9 cellular contexts compared by ENCODE assay signal in genomic region chr2:39673018-39673417, GRCh38. TPM values are rescaled to one million over a fixed set of nuclear protein-coding genes. Genes with fewer than 3 reads are reported as not detected.
"Had no signal": no experiment of that assay in that cellular context is flagged by ENCODE, and none has a peak within 500 bp of the region (broad histone marks: within the 10 kb centered on the region; RNA-seq: fewer than 3 reads in every experiment).

No MANE protein-coding gene starts in this region.

- H3K4me3 Mint-ChIP-seq: IgD-negative memory B cell had no signal

- H3K27ac ChIP-seq: HL-60 had no signal

- H3K27ac Mint-ChIP-seq: IgD-negative memory B cell had no signal

- DNase-seq: IMR-90, KBM-7, KG1 had no signal

- H3K4me3 ChIP-seq: K562 had no signal

- H3K36me3 Mint-ChIP-seq: IgD-negative memory B cell had no signal

- ATAC-seq: HepG2, K562 had no signal

RNA-seq across cellular contexts. Expression of gene TMEM178A, which starts 7.3 kb away (rescaled TPM):
- total RNA-seq: HT-29, HT1080, K562 had no signal
